Comparison of ENCODE assay signal across 1 cellular context in the genomic region with DNA sequence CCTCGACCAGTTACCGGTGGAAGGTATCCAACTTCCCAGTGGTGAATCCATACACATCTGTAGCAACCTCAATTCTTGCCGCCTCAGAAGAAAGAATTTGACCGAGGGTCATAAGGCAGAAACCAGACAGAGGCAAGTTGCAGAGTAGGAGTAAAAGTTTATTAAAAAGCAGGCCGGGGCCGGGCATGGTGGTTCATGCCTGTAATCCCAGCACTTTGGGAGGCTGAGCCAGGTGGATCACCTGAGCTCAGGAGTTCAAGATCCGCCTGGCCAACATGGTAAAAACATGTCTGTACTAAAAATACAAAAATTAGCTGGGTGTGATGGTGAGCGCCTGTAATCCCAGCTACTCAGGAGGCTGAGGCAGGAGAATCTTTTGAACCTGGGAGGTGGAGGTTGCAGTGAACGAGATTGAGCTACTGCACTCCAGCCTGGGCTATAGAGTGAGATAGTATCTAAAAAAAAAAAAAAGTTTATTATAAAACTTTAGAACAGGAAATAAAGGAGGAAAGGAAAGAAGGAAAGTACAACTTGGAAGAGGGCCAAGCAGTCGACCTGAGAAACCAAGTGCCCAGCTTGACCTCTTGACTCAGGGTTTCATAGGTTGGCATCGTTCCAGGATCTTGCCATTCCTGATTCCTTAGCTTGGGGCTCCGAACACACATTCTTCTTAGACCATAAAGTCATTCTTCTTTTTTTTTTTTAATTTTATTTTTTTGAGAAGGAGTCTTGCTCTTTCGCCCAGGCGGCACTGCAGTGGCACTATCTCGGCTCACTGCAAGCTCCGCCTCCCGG.
TF ChIP-seq lines count a peak whose summit lies in the region.

No MANE protein-coding gene starts in this region.

TF ChIP-seq in IMR-90, 13 proteins besides CTCF, POLR2A, EP300 and RAD21:
- no peak for TF ChIP-seq CHD1 (IDR thresholded peaks at IDR 0.05; ENCODE audit: low read depth, low read length)
- TF ChIP-seq, protein P1, sequence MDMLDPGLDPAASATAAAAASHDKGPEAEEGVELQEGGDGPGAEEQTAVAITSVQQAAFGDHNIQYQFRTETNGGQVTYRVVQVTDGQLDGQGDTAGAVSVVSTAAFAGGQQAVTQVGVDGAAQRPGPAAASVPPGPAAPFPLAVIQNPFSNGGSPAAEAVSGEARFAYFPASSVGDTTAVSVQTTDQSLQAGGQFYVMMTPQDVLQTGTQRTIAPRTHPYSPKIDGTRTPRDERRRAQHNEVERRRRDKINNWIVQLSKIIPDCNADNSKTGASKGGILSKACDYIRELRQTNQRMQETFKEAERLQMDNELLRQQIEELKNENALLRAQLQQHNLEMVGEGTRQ (IDR thresholded peaks at IDR 0.05; ENCODE audit: low read depth, low read length), result no peak
- TF ChIP-seq, protein P2, sequence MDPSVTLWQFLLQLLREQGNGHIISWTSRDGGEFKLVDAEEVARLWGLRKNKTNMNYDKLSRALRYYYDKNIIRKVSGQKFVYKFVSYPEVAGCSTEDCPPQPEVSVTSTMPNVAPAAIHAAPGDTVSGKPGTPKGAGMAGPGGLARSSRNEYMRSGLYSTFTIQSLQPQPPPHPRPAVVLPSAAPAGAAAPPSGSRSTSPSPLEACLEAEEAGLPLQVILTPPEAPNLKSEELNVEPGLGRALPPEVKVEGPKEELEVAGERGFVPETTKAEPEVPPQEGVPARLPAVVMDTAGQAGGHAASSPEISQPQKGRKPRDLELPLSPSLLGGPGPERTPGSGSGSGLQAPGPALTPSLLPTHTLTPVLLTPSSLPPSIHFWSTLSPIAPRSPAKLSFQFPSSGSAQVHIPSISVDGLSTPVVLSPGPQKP (IDR thresholded peaks at IDR 0.05; ENCODE audit: borderline replicate concordance, low read depth, low read length), result no peak
- no peak for TF ChIP-seq CEBPB (IDR thresholded peaks at IDR 0.05; ENCODE audit: low read depth, low read length)
- TF ChIP-seq FOS (IDR thresholded peaks at IDR 0.05; ENCODE audit: low read depth, low read length), result no peak
- no peak for TF ChIP-seq RFX5 (IDR thresholded peaks at IDR 0.05; ENCODE audit: low read depth, low read length)
- no peak for TF ChIP-seq BHLHE40 (IDR thresholded peaks at IDR 0.05; ENCODE audit: low read depth, low read length)
- TF ChIP-seq MAZ (IDR thresholded peaks at IDR 0.05; ENCODE audit: borderline replicate concordance, low read depth, low read length), result no peak
- TF ChIP-seq RCOR1 (IDR thresholded peaks at IDR 0.05; ENCODE audit: insufficient replicate concordance, low read length), result no peak
